ENCODE assay signal across 8 cellular contexts in the genomic region with DNA sequence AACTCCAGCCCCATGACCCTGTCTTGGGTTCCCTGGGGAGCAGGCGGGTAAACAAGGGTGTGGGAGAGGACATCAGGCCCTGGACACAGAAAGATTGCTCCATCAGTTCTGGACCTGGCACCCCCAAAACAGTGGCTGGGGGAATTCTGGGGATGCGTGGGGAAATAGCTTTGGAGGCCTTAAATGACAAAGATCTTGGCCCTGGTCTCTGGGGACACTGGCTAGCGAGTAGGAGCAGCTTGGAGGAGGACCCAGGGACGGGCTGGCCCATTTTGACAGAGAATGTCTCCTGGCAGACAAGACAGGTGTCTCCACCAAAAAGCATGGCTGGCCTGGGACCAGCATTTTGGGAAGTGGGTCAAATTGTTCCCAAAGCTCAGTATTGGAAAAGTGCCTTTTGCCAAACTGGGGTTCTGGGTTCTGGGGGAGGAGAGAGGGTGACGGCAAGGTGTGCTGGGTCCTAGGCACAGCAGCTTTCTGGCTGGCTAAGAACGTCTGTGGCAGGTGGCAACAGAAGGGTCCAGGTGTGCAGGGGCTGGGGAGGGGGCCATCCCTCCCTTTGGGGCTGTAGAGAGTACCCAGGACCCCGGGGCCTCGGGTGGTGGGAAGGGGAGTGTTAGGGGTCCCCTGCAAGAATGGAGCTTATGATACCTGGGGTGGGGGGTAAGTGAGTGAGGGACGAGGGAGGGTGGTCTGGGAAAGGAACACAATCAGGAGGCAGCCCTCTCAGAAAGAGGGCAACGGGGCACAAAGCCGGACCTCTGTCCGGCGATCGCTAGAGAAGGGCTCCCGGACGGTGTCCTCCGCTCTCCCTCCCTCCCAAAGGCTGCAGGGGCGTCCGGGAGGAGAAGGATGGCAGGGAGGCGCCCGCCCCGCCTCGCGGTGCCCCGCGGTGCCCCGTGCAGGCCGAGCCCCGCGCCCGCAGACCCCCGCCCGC. TPM values are rescaled to one million over a fixed set of nuclear protein-coding genes. Genes with fewer than 3 reads are reported as not detected.
DNase-seq lines count a peak whose midpoint lies in the region; ATAC-seq and TF ChIP-seq lines count a peak whose summit lies in the region.

No MANE protein-coding gene starts in this region.

- intact Hi-C loops in mucosa of descending colon (cut with DNase I, micrococcal nuclease) = no loop called here

- ATAC-seq in GM18505 (IDR thresholded peaks at IDR 0.05; ENCODE audit: unreplicated experiment) (peak; percentile 18), HG03196 (IDR thresholded peaks at IDR 0.05; ENCODE audit: unreplicated experiment) (peak; percentile 12), mucosa of descending colon (no peak), GM19467 (IDR thresholded peaks at IDR 0.05; ENCODE audit: unreplicated experiment) (no peak), HG02678 (IDR thresholded peaks at IDR 0.05; ENCODE audit: unreplicated experiment) (no peak)

- no peak for TF ChIP-seq POLR2A in GM18505 (IDR thresholded peaks at IDR 0.05; ENCODE audit: borderline replicate concordance, extremely low read depth, insufficient read depth, insufficient read length)

- no peak for TF ChIP-seq CTCF in cardiac fibroblast (IDR thresholded peaks at IDR 0.05; ENCODE audit: low read depth, low read length)
- TF ChIP-seq CTCF in mucosa of descending colon (IDR thresholded peaks at IDR 0.05) = no peak

- peak overlapping the region; percentile 65 to 71 for H3K4me3 ChIP-seq in cardiac fibroblast (replicated peaks in 1 of 2; ENCODE audit: low read depth in 2 of 2, low read length in 2 of 2)
- peak overlapping the region; percentile 22 for H3K4me3 ChIP-seq in mucosa of descending colon

- H3K4me1 ChIP-seq in mucosa of descending colon (ENCODE audit: low read depth) = peaks cover 5% of the 10 kb centered on the region

- no peak for DNase-seq in cardiac fibroblast (ENCODE audit: low read depth in 2 of 2)
- DNase-seq in mucosa of descending colon = no peak
- no peak for DNase-seq in NK-92 (lab: John Stamatoyannopoulos, UW; ENCODE audit: unreplicated experiment)
- no peak for DNase-seq in stimulated activated naive CD4-positive, alpha-beta T cell treated with Interleukin-2 at 50 U/mL for 16 hours (lab: John Stamatoyannopoulos, UW)

- H3K36me3 ChIP-seq in mucosa of descending colon (ENCODE audit: low read depth) = no peaks in the 10 kb centered on the region

- no peaks in the 10 kb centered on the region for H3K9me3 ChIP-seq in mucosa of descending colon

RNA-seq across cellular contexts. Expression of a gene that starts 0.6 kb away (rescaled TPM):
- 10 to 100 TPM in 1 of 3 donors, 1 to 10 TPM in 2; 2.2 to 18.0 (median 3.5) TPM for total RNA-seq in mucosa of descending colon

Comparison
In these comparisons a context has a peak if more than half of its experiments do, and no peak if none do; other contexts are left out.
1. ATAC-seq: peak in GM18505 (single experiment) and HG03196 (single experiment); none in mucosa of descending colon (single experiment), GM19467 (single experiment) and HG02678 (single experiment).